24 cellular contexts compared by ENCODE assay signal in genomic region chr15:40265355-40265754, GRCh38. TPM values are rescaled to one million over a fixed set of nuclear protein-coding genes. Genes with fewer than 3 reads are reported as not detected.
DNase-seq lines count a peak whose midpoint lies in the region; ATAC-seq and TF ChIP-seq lines count a peak whose summit lies in the region.
"Had no signal": no experiment of that assay in that cellular context is flagged by ENCODE, and none has a peak within 500 bp of the region (broad histone marks: within the 10 kb centered on the region; RNA-seq: fewer than 3 reads in every experiment).

No MANE protein-coding gene starts in this region.

- ATAC-seq in SK-N-SH treated with all-trans-retinoic acid at 6 μM for 48 hours (no peak), left colon (peak; percentile 35)
- ATAC-seq: Panc1 had no signal

- CTCF ChIA-PET in SK-N-SH (lab: Yijun Ruan, JAX): interaction anchor here (0.5 to 25.6 kb wide), 5 partner anchors 8 to 154 kb away, joined by 3 to 868 read pairs (median 100); partner anchors contain the start of gene PAK6

- no peak overlapping the region for H3K4me2 ChIP-seq in SK-N-SH
- H3K4me2 ChIP-seq in Karpas-422 (ENCODE audit: low read depth, low read length, poor library complexity, severe bottlenecking): no peak overlapping the region
- no peak overlapping the region for H3K4me2 ChIP-seq in smooth muscle cell
- H3K4me2 ChIP-seq: A549 had no signal

- H3K4me3 ChIP-seq in SK-N-SH (ENCODE audit: low read depth in 2 of 2, low read length in 1 of 2) (no peak overlapping the region), Karpas-422 (ENCODE audit: low read length) (no peak overlapping the region), smooth muscle cell (no peak overlapping the region)
- H3K4me3 ChIP-seq: A549, GM23248 had no signal

- POLR2A ChIA-PET in SK-N-SH (lab: Yijun Ruan, JAX): no interaction called here

- H3K4me1 ChIP-seq in SK-N-SH (ENCODE audit: control insufficient read depth in 1 of 2, insufficient read depth in 2 of 2, low read depth in 1 of 2, low read length in 1 of 2) (peaks cover 0 to 2% of the 10 kb centered on the region in 2 experiments; a peak in 1 of 4 replicates), Karpas-422 (ENCODE audit: low read length) (no peaks in the 10 kb centered on the region), smooth muscle cell (ENCODE audit: low read depth) (no peaks in the 10 kb centered on the region)
- H3K4me1 ChIP-seq: Caco-2 had no signal

- TF ChIP-seq EP300 in SK-N-SH (IDR thresholded peaks at IDR 0.05; ENCODE audit: borderline replicate concordance in 1 of 2, low read depth in 1 of 2, low read length in 1 of 2): no peak

- H2AFZ ChIP-seq in SK-N-SH (ENCODE audit: low read depth): no peak overlapping the region
- H2AFZ ChIP-seq in Karpas-422 (ENCODE audit: low read length): no peak overlapping the region
- H2AFZ ChIP-seq in smooth muscle cell (ENCODE audit: low read depth): no peak overlapping the region
- H2AFZ ChIP-seq: GM23248 had no signal

- no peaks in the 10 kb centered on the region for H3K36me3 ChIP-seq in SK-N-SH (replicated peaks in 1 of 2; ENCODE audit: control insufficient read depth in 1 of 2, insufficient read depth in 2 of 2, low read length in 1 of 2)
- no peaks in the 10 kb centered on the region for H3K36me3 ChIP-seq in Karpas-422 (ENCODE audit: insufficient read depth, low read length)
- no peaks in the 10 kb centered on the region for H3K36me3 ChIP-seq in smooth muscle cell (ENCODE audit: low read depth)

- intact Hi-C loops in left colon (cut with DNase I, micrococcal nuclease): no loop called here

- H3K79me2 ChIP-seq in SK-N-SH (ENCODE audit: insufficient read depth) (no peaks in the 10 kb centered on the region), Karpas-422 (ENCODE audit: low read length) (no peaks in the 10 kb centered on the region), smooth muscle cell (ENCODE audit: low read depth) (no peaks in the 10 kb centered on the region)

- H3K27ac ChIP-seq in SK-N-SH (ENCODE audit: low read depth in 2 of 2, low read length in 1 of 2) (no peak overlapping the region), Karpas-422 (ENCODE audit: low read length) (no peak overlapping the region), smooth muscle cell (ENCODE audit: low read depth) (no peak overlapping the region)
- H3K27ac ChIP-seq: GM23248 had no signal

- H3K9me3 ChIP-seq in SK-N-SH (no peaks in the 10 kb centered on the region), Karpas-422 (ENCODE audit: low read length) (no peaks in the 10 kb centered on the region), smooth muscle cell (replicated peaks; ENCODE audit: low read depth) (no peaks in the 10 kb centered on the region)
- H3K9me3 ChIP-seq: A549, Caco-2 had no signal

- DNase-seq in SK-N-SH (peak; percentile 52), NCI-H2171 treated with DMSO at 0.1 percent for 48 hours (lab: John Stamatoyannopoulos, UW) (peak; percentile 23), left colon (peak in 1 of 2 donors; percentile 44), Karpas-422 (no peak), smooth muscle cell (lab: John Stamatoyannopoulos, UW; ENCODE audit: unreplicated experiment) (no peak), ACHN (no peak)
- DNase-seq: Caco-2; CD4-positive, alpha-beta T cell; DMS153; GM23248; HCEC 1CT; MV-4-11; NCI-H187 treated with DMSO at 0.1 percent for 48 hours; NCI-H2107; NCI-H2227 treated with DMSO at 0.1 percent for 48 hours; NCI-H510A; NCI-H82 had no signal

- 82% methylated on average over 4 of the region's 10 CpGs for WGBS in SK-N-SH (ENCODE audit: low lambda C conversion rate)
- WGBS in smooth muscle cell (ENCODE audit: low lambda C conversion rate): 91% methylated on average over 8 of the region's 10 CpGs

- H3F3A ChIP-seq in SK-N-SH (replicated peaks; ENCODE audit: insufficient read depth) (peaks cover 7% of the 10 kb centered on the region), smooth muscle cell (ENCODE audit: low read depth) (no peaks in the 10 kb centered on the region)

- H3K9me2 ChIP-seq in SK-N-SH (no peaks in the 10 kb centered on the region), Karpas-422 (replicated peaks; ENCODE audit: insufficient read depth, low read length) (no peaks in the 10 kb centered on the region)

- in situ Hi-C loops in ACHN (cut with HindIII; ENCODE audit: low pct_ligation_motif_present, low pct_unique_long_range_greater_than_20kb, low sequenced_read_pairs): no loop called here

- H3K27me3 ChIP-seq in SK-N-SH (ENCODE audit: insufficient read depth): no peaks in the 10 kb centered on the region
- H3K27me3 ChIP-seq in Karpas-422 (ENCODE audit: low read length): no peaks in the 10 kb centered on the region
- no peaks in the 10 kb centered on the region for H3K27me3 ChIP-seq in smooth muscle cell (ENCODE audit: low read depth)

- no peak for TF ChIP-seq RAD21 in SK-N-SH (IDR thresholded peaks at IDR 0.05; ENCODE audit: low read length)

- no peak for TF ChIP-seq CTCF in SK-N-SH (IDR thresholded peaks at IDR 0.05)
- no peak for TF ChIP-seq CTCF in smooth muscle cell (IDR thresholded peaks at IDR 0.05; ENCODE audit: borderline replicate concordance, insufficient read depth, poor library complexity, severe bottlenecking)

- H4K20me1 ChIP-seq in SK-N-SH (ENCODE audit: insufficient read depth) (no peaks in the 10 kb centered on the region), Karpas-422 (ENCODE audit: insufficient read depth, low read depth, low read length) (no peaks in the 10 kb centered on the region), smooth muscle cell (ENCODE audit: low read depth) (no peaks in the 10 kb centered on the region)

- H3K9ac ChIP-seq in SK-N-SH (no peak overlapping the region), Karpas-422 (ENCODE audit: low read length) (no peak overlapping the region), smooth muscle cell (ENCODE audit: low read depth) (no peak overlapping the region)
- H3K9ac ChIP-seq: GM23248 had no signal

TF ChIP-seq in SK-N-SH, 30 proteins besides CTCF, POLR2A, EP300 and RAD21 (continues in another document):
- no peak for TF ChIP-seq GATA2 (CRISPR knock-in tag; IDR thresholded peaks at IDR 0.05)
- no peak for TF ChIP-seq TAF1 (IDR thresholded peaks at IDR 0.05; ENCODE audit: borderline replicate concordance, low read depth, low read length)
- no peak for TF ChIP-seq TCF12 (IDR thresholded peaks at IDR 0.05)
- TF ChIP-seq GABPA (IDR thresholded peaks at IDR 0.05; ENCODE audit: low read depth): no peak
- TF ChIP-seq POLR2AphosphoS5 (IDR thresholded peaks at IDR 0.05; ENCODE audit: low read depth, low read length): no peak
- TF ChIP-seq USF1 (IDR thresholded peaks at IDR 0.05; ENCODE audit: borderline replicate concordance, low read depth): no peak

TF ChIP-seq in SK-N-SH treated with all-trans-retinoic acid at 6 μM for 48 hours, 23 proteins besides CTCF, POLR2A, EP300 and RAD21:
- TF ChIP-seq CSDC2 (CRISPR knock-in tag; IDR thresholded peaks at IDR 0.05) (no peak), GLIS3 (CRISPR knock-in tag; IDR thresholded peaks at IDR 0.05) (no peak), CSRNP3 (CRISPR knock-in tag; IDR thresholded peaks at IDR 0.05) (no peak), ZFP30 (CRISPR knock-in tag; IDR thresholded peaks at IDR 0.05) (no peak), TOX (CRISPR knock-in tag; IDR thresholded peaks at IDR 0.05; ENCODE audit: borderline replicate concordance) (no peak), ZFP3 (CRISPR knock-in tag; IDR thresholded peaks at IDR 0.05) (no peak), RARB (CRISPR knock-in tag; IDR thresholded peaks at IDR 0.05) (no peak), SNAI2 (CRISPR knock-in tag; IDR thresholded peaks at IDR 0.05) (no peak), ESRRG (CRISPR knock-in tag; IDR thresholded peaks at IDR 0.05) (no peak), BACH2 (CRISPR knock-in tag; IDR thresholded peaks at IDR 0.05; ENCODE audit: borderline replicate concordance) (no peak)

RNA-seq across cellular contexts. Expression of gene ANKRD63, which starts 17.5 kb away (rescaled TPM):
- polyA plus RNA-seq in SK-N-SH (2012; rRNA removed) (not detected in 2 replicates), smooth muscle cell (0.15 TPM in 1 of 2 replicates, not detected in the other)
- not detected in 2 replicates for polyA plus RNA-seq in SK-N-SH (2012; cell fraction: cytosol; rRNA removed)
- polyA plus RNA-seq in SK-N-SH (2012; cell fraction: nucleus; rRNA removed): not detected in 2 replicates
- total RNA-seq in left colon (not detected), smooth muscle cell (not detected in 2 replicates)
- total RNA-seq in Karpas-422 (2014; rRNA removed; shearing (Covaris generic); ENCODE audit: low replicate concordance): not detected in 2 replicates
- total RNA-seq: CD4-positive, alpha-beta T cell; GM23248; HT1080; M059J; T-helper 1 cell treated with Interleukin-12 subunit alpha and Interleukin-12 subunit beta and Interleukin-4 antibody, amounts not matched to agents 30 ng/mL and 1 ng/mL, for 36 hours had no signal
- polyA plus RNA-seq: BJ, GM23248 had no signal

RNA-seq across cellular contexts. Expression of gene PAK6, which starts 26.5 kb away (rescaled TPM):
- 0.07 and 0.16 TPM in 2 replicates for polyA plus RNA-seq in SK-N-SH (2012; rRNA removed)
- polyA plus RNA-seq in SK-N-SH (2012; cell fraction: cytosol; rRNA removed): 0.06 and 0.07 TPM in 2 replicates
- 0.11 and 0.12 TPM in 2 replicates for polyA plus RNA-seq in SK-N-SH (2012; cell fraction: nucleus; rRNA removed)
- total RNA-seq in left colon: 1 to 10 TPM; 2.5 to 3.2 TPM
- 0.45 and 0.69 TPM in 2 replicates for total RNA-seq in Karpas-422 (2014; rRNA removed; shearing (Covaris generic); ENCODE audit: low replicate concordance)
- 1.6 and 3.2 TPM in 2 replicates for total RNA-seq in smooth muscle cell
- 0.29 and 2.2 TPM in 2 replicates for polyA plus RNA-seq in smooth muscle cell
- total RNA-seq: GM23248 had no signal
- polyA plus RNA-seq: BJ, GM23248 had no signal

RNA-seq across cellular contexts. Expression of gene PLCB2, which starts 42.4 kb away (rescaled TPM):
- polyA plus RNA-seq in SK-N-SH (2012; rRNA removed) (0.15 TPM in 2 replicates), smooth muscle cell (1.9 TPM in 1 of 2 replicates, not detected in the other)
- 0.10 and 0.12 TPM in 2 replicates for polyA plus RNA-seq in SK-N-SH (2012; cell fraction: cytosol; rRNA removed)
- 0.44 and 0.59 TPM in 2 replicates for polyA plus RNA-seq in SK-N-SH (2012; cell fraction: nucleus; rRNA removed)
- total RNA-seq in left colon (10 to 100 TPM in 1 of 2 donors, 1 to 10 TPM in 1; 6.0 to 11.2 TPM), smooth muscle cell (1.5 and 3.9 TPM in 2 replicates)
- 4.3 and 8.7 TPM in 2 replicates for total RNA-seq in Karpas-422 (2014; rRNA removed; shearing (Covaris generic); ENCODE audit: low replicate concordance)
- total RNA-seq: M059J had no signal

RNA-seq across cellular contexts. Expression of gene INAFM2, which starts 58.1 kb away (rescaled TPM):
- polyA plus RNA-seq in SK-N-SH (2012; rRNA removed) (7.8 and 9.8 TPM in 2 replicates), smooth muscle cell (23.9 and 48.6 TPM in 2 replicates)
- 10.2 and 10.7 TPM in 2 replicates for polyA plus RNA-seq in SK-N-SH (2012; cell fraction: cytosol; rRNA removed)
- 8.0 and 11.1 TPM in 2 replicates for polyA plus RNA-seq in SK-N-SH (2012; cell fraction: nucleus; rRNA removed)
- total RNA-seq in left colon (10 to 100 TPM; 18.1 to 26.9 TPM), smooth muscle cell (28.1 and 30.4 TPM in 2 replicates)
- total RNA-seq in Karpas-422 (2014; rRNA removed; shearing (Covaris generic); ENCODE audit: low replicate concordance): 5.8 and 9.2 TPM in 2 replicates

Comparison
In these comparisons a context has a peak if more than half of its experiments do, and no peak if none do; other contexts are left out.
1. DNase-seq: peak in SK-N-SH (single experiment) and NCI-H2171 treated with DMSO at 0.1 percent for 48 hours (single experiment); none in Karpas-422 (single experiment), smooth muscle cell (single experiment) and ACHN (single experiment).